ENCODE assay signal across 19 cellular contexts in the genomic region with DNA sequence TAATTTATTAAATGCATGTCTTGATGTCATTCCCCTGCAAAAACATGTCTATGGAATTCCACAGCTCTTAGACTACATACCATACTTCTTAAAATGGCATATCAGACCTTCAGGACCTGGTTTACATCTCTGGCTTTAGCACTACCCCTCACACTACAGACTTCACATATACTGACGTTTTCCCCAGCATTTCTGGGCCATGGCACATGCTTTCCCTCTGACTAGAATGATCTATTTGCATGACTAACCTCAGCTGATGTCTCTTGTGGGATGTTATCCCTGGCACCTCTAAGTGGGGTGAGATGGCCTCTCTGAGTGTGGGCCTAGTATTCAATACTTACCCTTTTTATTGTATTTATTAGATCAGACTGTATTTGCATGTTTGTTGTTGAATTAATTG.
A peak's percentile ranks its signal among the peaks of the same experiment; 100 is the strongest.
DNase-seq lines count a peak whose midpoint lies in the region; ATAC-seq and TF ChIP-seq lines count a peak whose summit lies in the region.
"Had no signal": no experiment of that assay in that cellular context is flagged by ENCODE, and none has a peak within 500 bp of the region (broad histone marks: within the 10 kb centered on the region; RNA-seq: fewer than 3 reads in every experiment).

No MANE protein-coding gene starts in this region.

- CTCF ChIA-PET in activated CD4-positive, alpha-beta T cell treated with anti-CD3 and anti-CD28 coated beads for 36 hours (lab: Charles Lee): interaction anchor here (1.1 kb wide), 1 partner anchor 9 kb away, joined by 3 read pairs; no protein-coding TSS in a partner anchor

- H3F3A ChIP-seq in smooth muscle cell (ENCODE audit: low read depth): no peaks in the 10 kb centered on the region

- POLR2A ChIA-PET in activated CD4-positive, alpha-beta T cell treated with anti-CD3 and anti-CD28 coated beads for 36 hours (lab: Charles Lee): no interaction called here

- no peaks in the 10 kb centered on the region for H3K79me2 ChIP-seq in smooth muscle cell (ENCODE audit: low read depth)
- H3K79me2 ChIP-seq: parathyroid adenoma had no signal

- TF ChIP-seq POLR2A in GM18505 (IDR thresholded peaks at IDR 0.05; ENCODE audit: borderline replicate concordance, extremely low read depth, insufficient read depth, insufficient read length) (no peak), erythroblast (IDR thresholded peaks at IDR 0.05; ENCODE audit: low read length) (no peak)

- H3K36me3 Mint-ChIP-seq in activated CD4-positive, alpha-beta T cell treated with anti-CD3 and anti-CD28 coated beads for 36 hours (ENCODE audit: low read depth): no peaks in the 10 kb centered on the region

- intact Hi-C loops in activated CD4-positive, alpha-beta T cell treated with anti-CD3 and anti-CD28 coated beads for 36 hours (cut with DNase I, micrococcal nuclease): no loop called here

- H3K27ac Mint-ChIP-seq in activated CD4-positive, alpha-beta T cell treated with anti-CD3 and anti-CD28 coated beads for 36 hours: no peak overlapping the region
- H3K27ac Mint-ChIP-seq: T-helper 2 cell treated with Interferon-gamma antibody and Interleukin-4, amounts not matched to agents 5 μg/mL and 100 μg/mL, for 36 hours had no signal

- no peaks in the 10 kb centered on the region for H3K9me3 Mint-ChIP-seq in activated CD4-positive, alpha-beta T cell treated with anti-CD3 and anti-CD28 coated beads for 36 hours (ENCODE audit: low read depth)
- H3K9me3 Mint-ChIP-seq: T-helper 2 cell treated with Interferon-gamma antibody and Interleukin-4, amounts not matched to agents 5 μg/mL and 100 μg/mL, for 36 hours had no signal

- H3K27ac ChIP-seq in foreskin keratinocyte: no peak overlapping the region
- peak overlapping the region; percentile 56 for H3K27ac ChIP-seq in smooth muscle cell (ENCODE audit: low read depth)
- H3K27ac ChIP-seq: parathyroid adenoma, SJSA1, skin epidermis, vagina had no signal

- no peak overlapping the region for H3K9ac ChIP-seq in smooth muscle cell (ENCODE audit: low read depth)
- H3K9ac ChIP-seq: parathyroid adenoma had no signal

- H3K4me3 ChIP-seq in smooth muscle cell: no peak overlapping the region
- H3K4me3 ChIP-seq: SJSA1, skin epidermis, vagina had no signal

- no peaks in the 10 kb centered on the region for H3K27me3 Mint-ChIP-seq in activated CD4-positive, alpha-beta T cell treated with anti-CD3 and anti-CD28 coated beads for 36 hours

- H3K9me3 ChIP-seq in smooth muscle cell (replicated peaks; ENCODE audit: low read depth): no peaks in the 10 kb centered on the region
- H3K9me3 ChIP-seq: SJSA1, vagina had no signal

- no peak overlapping the region for H3K4me3 Mint-ChIP-seq in activated CD4-positive, alpha-beta T cell treated with anti-CD3 and anti-CD28 coated beads for 36 hours
- H3K4me3 Mint-ChIP-seq: T-helper 2 cell treated with Interferon-gamma antibody and Interleukin-4, amounts not matched to agents 5 μg/mL and 100 μg/mL, for 36 hours had no signal

- H2AFZ ChIP-seq in smooth muscle cell (ENCODE audit: low read depth): no peak overlapping the region
- H2AFZ ChIP-seq: parathyroid adenoma had no signal

- no peaks in the 10 kb centered on the region for H4K20me1 ChIP-seq in smooth muscle cell (ENCODE audit: low read depth)

- H3K27me3 ChIP-seq in foreskin keratinocyte (no peaks in the 10 kb centered on the region), smooth muscle cell (ENCODE audit: low read depth) (no peaks in the 10 kb centered on the region)
- H3K27me3 ChIP-seq: SJSA1, vagina had no signal

- no peak overlapping the region for H3K4me2 ChIP-seq in smooth muscle cell

- ATAC-seq in foreskin keratinocyte (peak; percentile 66), GM18505 (IDR thresholded peaks at IDR 0.05; ENCODE audit: unreplicated experiment) (no peak)
- no peak for ATAC-seq in activated CD4-positive, alpha-beta T cell treated with anti-CD3 and anti-CD28 coated beads for 36 hours
- ATAC-seq: PC-3 had no signal

- DNase-seq in HT1080 (ENCODE audit: low read depth) (peak; percentile 50), amniotic epithelial cell (ENCODE audit: low read depth) (peak; percentile 84), foreskin keratinocyte (peak; percentile 39 to 78), smooth muscle cell (lab: John Stamatoyannopoulos, UW; ENCODE audit: unreplicated experiment) (no peak), erythroblast (lab: John Stamatoyannopoulos, UW) (no peak)
- DNase-seq in activated CD4-positive, alpha-beta T cell treated with anti-CD3 and anti-CD28 coated beads for 36 hours: no peak
- DNase-seq: activated CD4-positive, alpha-beta T cell treated with anti-CD3 and anti-CD28 coated beads for 1 hour; activated effector memory CD4-positive, alpha-beta T cell treated with Interleukin-2 at 50 U/mL for 16 hours; amniotic stem cell; NCI-H146; PC-3; stimulated activated CD4-positive, alpha-beta T cell treated with anti-CD3 and anti-CD28 coated beads, Interleukin-4, amount 100 ng/mL, for 24 hours; substantia nigra had no signal

- H3K4me1 ChIP-seq in foreskin keratinocyte (peaks cover 17% of the 10 kb centered on the region), smooth muscle cell (ENCODE audit: low read depth) (no peaks in the 10 kb centered on the region)
- H3K4me1 ChIP-seq: parathyroid adenoma, SJSA1, vagina had no signal

- WGBS in smooth muscle cell (ENCODE audit: low lambda C conversion rate): 17% methylated on average over 1 of the region's 1 CpG

- TF ChIP-seq CTCF in foreskin keratinocyte (conservative IDR thresholded peaks at IDR 0.05) (no peak), smooth muscle cell (IDR thresholded peaks at IDR 0.05; ENCODE audit: borderline replicate concordance, insufficient read depth, poor library complexity, severe bottlenecking) (no peak)

- H3K36me3 ChIP-seq in smooth muscle cell (ENCODE audit: low read depth): no peaks in the 10 kb centered on the region
- H3K36me3 ChIP-seq: SJSA1, vagina had no signal

- no peaks in the 10 kb centered on the region for H3K4me1 Mint-ChIP-seq in activated CD4-positive, alpha-beta T cell treated with anti-CD3 and anti-CD28 coated beads for 36 hours

Comparison
In these comparisons a context has a peak if more than half of its experiments do, and no peak if none do; other contexts are left out.
1. DNase-seq: peak in HT1080 (single experiment), amniotic epithelial cell (single experiment) and foreskin keratinocyte (2 of 2); none in smooth muscle cell (single experiment), activated CD4-positive, alpha-beta T cell treated with anti-CD3 and anti-CD28 coated beads for 36 hours (single experiment) and erythroblast (0 of 2).